In genomic region chr18:57621252-57621607, GRCh38 we compare ENCODE assay signal across 8 cellular contexts. TPM values are rescaled to one million over a fixed set of nuclear protein-coding genes. Genes with fewer than 3 reads are reported as not detected.
DNase-seq lines count a peak whose midpoint lies in the region; ATAC-seq and TF ChIP-seq lines count a peak whose summit lies in the region.

No MANE protein-coding gene starts in this region.

- H4K20me1 ChIP-seq in OCI-LY3 (ENCODE audit: insufficient read depth, low read length): no peaks in the 10 kb centered on the region

- H3K4me1 ChIP-seq in HEK293 (ENCODE audit: control insufficient read depth, insufficient read depth, low read length): no peaks in the 10 kb centered on the region
- peaks cover 19% of the 10 kb centered on the region for H3K4me1 ChIP-seq in OCI-LY3 (ENCODE audit: low read length)
- peaks cover 5% of the 10 kb centered on the region for H3K4me1 ChIP-seq in ectodermal cell (ENCODE audit: control insufficient read depth, insufficient read depth, low read length)

- H3K27me3 ChIP-seq in OCI-LY3 (ENCODE audit: low read depth, low read length) (no peaks in the 10 kb centered on the region), ectodermal cell (ENCODE audit: control insufficient read depth, insufficient read depth, low read length, poor library complexity, severe bottlenecking) (no peaks in the 10 kb centered on the region)

- peaks cover 51% of the 10 kb centered on the region for H3K79me2 ChIP-seq in OCI-LY3 (ENCODE audit: low read length)

- H3K27ac ChIP-seq in HEK293 (ENCODE audit: extremely low read depth, low read depth, low read length) (peak overlapping the region; percentile 76), OCI-LY3 (ENCODE audit: low read length) (peak overlapping the region; percentile 53), ectodermal cell (ENCODE audit: insufficient read depth, low read depth, low read length, poor library complexity, severe bottlenecking) (peak overlapping the region; percentile 41)

- H2AFZ ChIP-seq in OCI-LY3 (ENCODE audit: low read depth, low read length): peak overlapping the region; percentile 5; the same call in 1 of the 2 replicates

- H3K36me3 ChIP-seq in HEK293 (ENCODE audit: control insufficient read depth in 2 of 2, insufficient read depth in 1 of 2, low read length in 2 of 2) (peaks cover 23 to 28% of the 10 kb centered on the region in 2 experiments), OCI-LY3 (replicated peaks; ENCODE audit: low read depth, low read length) (peaks cover 28% of the 10 kb centered on the region), ectodermal cell (ENCODE audit: control insufficient read depth, insufficient read depth, low read length) (peaks cover 3% of the 10 kb centered on the region)

- peak overlapping the region; percentile 79 for H3K4me2 ChIP-seq in OCI-LY3 (ENCODE audit: low read length)

- no peaks in the 10 kb centered on the region for H3K27me3 Mint-ChIP-seq in mesothelial cell of epicardium (ENCODE audit: low read depth)

- 0 to 1% methylated on average over 20 of the region's 20 CpGs for WGBS in ectodermal cell, 2 experiments

- H3K4me3 Mint-ChIP-seq in mesothelial cell of epicardium: peak overlapping the region; percentile 97

- peak in 3 of 4 experiments; percentile 25 to 35 (median 27) for DNase-seq in activated CD4-positive, CD25-positive, alpha-beta regulatory T cell (lab: John Stamatoyannopoulos, UW)
- no peak for DNase-seq in activated CD4-positive, CD25-positive, alpha-beta regulatory T cell treated with anti-CD3 and anti-CD28 coated beads, Interleukin-2, amount 50 U/mL, for 72 hours
- DNase-seq in mesothelial cell of epicardium (ENCODE audit: low spot score in 2 of 2, unreplicated experiment in 2 of 2) (no peak), NCI-H1694 (lab: John Stamatoyannopoulos, UW) (no peak)

- peak overlapping the region; percentile 78 for H3K9ac ChIP-seq in OCI-LY3 (ENCODE audit: low read length)

- no peak for ATAC-seq in HG02970 (IDR thresholded peaks at IDR 0.05; ENCODE audit: low FRiP score, unreplicated experiment)

- TF ChIP-seq CTCF in HEK293 (tag by site-specific recombination; IDR thresholded peaks at IDR 0.05): no peak
- TF ChIP-seq CTCF in OCI-LY3 (IDR thresholded peaks at IDR 0.05; ENCODE audit: low read depth, low read length): no peak
- TF ChIP-seq CTCF in mesothelial cell of epicardium (IDR thresholded peaks at IDR 0.05; ENCODE audit: unreplicated experiment): no peak

- H3K9me3 ChIP-seq in HEK293 (ENCODE audit: control insufficient read depth, insufficient read depth, low read depth, low read length) (no peaks in the 10 kb centered on the region), OCI-LY3 (ENCODE audit: insufficient read depth, low read length) (no peaks in the 10 kb centered on the region), ectodermal cell (ENCODE audit: control insufficient read depth, low read length) (no peaks in the 10 kb centered on the region)

- peaks cover 9% of the 10 kb centered on the region for H3K36me3 Mint-ChIP-seq in mesothelial cell of epicardium

- H3K4me1 Mint-ChIP-seq in mesothelial cell of epicardium: peaks cover 13% of the 10 kb centered on the region

- CTCF ChIA-PET in HEK293 (lab: Yijun Ruan, JAX): interaction anchor here (0.6 to 1.1 kb wide), 4 partner anchors 14 to 1827 kb away, joined by 3 to 5 read pairs (median 4); no protein-coding TSS in a partner anchor

- H3K9me3 Mint-ChIP-seq in mesothelial cell of epicardium: no peaks in the 10 kb centered on the region

- peak overlapping the region; percentile 99 for H3K27ac Mint-ChIP-seq in mesothelial cell of epicardium

- POLR2A ChIA-PET in HEK293 (lab: Yijun Ruan, JAX): interaction anchor here (0.6 to 1.7 kb wide), 11 partner anchors 8 to 1530 kb away, joined by 3 to 6 read pairs (median 5); partner anchors contain the start of genes FECH and ONECUT2

- H3K4me3 ChIP-seq in HEK293 (ENCODE audit: low read depth, low read length) (peak overlapping the region; percentile 86), OCI-LY3 (ENCODE audit: low read length) (peak overlapping the region; percentile 83), ectodermal cell (ENCODE audit: insufficient read depth, low read depth, low read length) (peak overlapping the region; percentile 82)

TF ChIP-seq in HEK293, 187 proteins besides CTCF, POLR2A, EP300 and RAD21:
- no peak for TF ChIP-seq ZNF2 (tag by site-specific recombination; IDR thresholded peaks at IDR 0.05)
- TF ChIP-seq ZBTB20 (tag by site-specific recombination; IDR thresholded peaks at IDR 0.05): no peak
- TF ChIP-seq, protein P1, sequence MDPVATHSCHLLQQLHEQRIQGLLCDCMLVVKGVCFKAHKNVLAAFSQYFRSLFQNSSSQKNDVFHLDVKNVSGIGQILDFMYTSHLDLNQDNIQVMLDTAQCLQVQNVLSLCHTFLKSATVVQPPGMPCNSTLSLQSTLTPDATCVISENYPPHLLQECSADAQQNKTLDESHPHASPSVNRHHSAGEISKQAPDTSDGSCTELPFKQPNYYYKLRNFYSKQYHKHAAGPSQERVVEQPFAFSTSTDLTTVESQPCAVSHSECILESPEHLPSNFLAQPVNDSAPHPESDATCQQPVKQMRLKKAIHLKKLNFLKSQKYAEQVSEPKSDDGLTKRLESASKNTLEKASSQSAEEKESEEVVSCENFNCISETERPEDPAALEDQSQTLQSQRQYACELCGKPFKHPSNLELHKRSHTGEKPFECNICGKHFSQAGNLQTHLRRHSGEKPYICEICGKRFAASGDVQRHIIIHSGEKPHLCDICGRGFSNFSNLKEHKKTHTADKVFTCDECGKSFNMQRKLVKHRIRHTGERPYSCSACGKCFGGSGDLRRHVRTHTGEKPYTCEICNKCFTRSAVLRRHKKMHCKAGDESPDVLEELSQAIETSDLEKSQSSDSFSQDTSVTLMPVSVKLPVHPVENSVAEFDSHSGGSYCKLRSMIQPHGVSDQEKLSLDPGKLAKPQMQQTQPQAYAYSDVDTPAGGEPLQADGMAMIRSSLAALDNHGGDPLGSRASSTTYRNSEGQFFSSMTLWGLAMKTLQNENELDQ (tag by site-specific recombination; IDR thresholded peaks at IDR 0.05; ENCODE audit: low read depth): no peak
- TF ChIP-seq ZNF830 (tag by site-specific recombination; IDR thresholded peaks at IDR 0.05; ENCODE audit: low read depth): no peak
- TF ChIP-seq ZNF658 (tag by site-specific recombination; IDR thresholded peaks at IDR 0.05): no peak
- TF ChIP-seq ZNF560 (tag by site-specific recombination; IDR thresholded peaks at IDR 0.05; ENCODE audit: borderline replicate concordance): no peak
- TF ChIP-seq, protein P2, sequence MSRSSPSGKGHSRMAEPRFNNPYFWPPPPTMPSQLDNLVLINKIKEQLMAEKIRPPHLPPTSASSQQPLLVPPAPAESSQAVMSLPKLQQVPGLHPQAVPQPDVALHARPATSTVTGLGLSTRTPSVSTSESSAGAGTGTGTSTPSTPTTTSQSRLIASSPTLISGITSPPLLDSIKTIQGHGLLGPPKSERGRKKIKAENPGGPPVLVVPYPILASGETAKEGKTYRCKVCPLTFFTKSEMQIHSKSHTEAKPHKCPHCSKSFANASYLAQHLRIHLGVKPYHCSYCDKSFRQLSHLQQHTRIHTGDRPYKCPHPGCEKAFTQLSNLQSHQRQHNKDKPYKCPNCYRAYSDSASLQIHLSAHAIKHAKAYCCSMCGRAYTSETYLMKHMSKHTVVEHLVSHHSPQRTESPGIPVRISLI (tag by site-specific recombination; IDR thresholded peaks at IDR 0.05): no peak
- no peak for TF ChIP-seq ZNF610 (tag by site-specific recombination; IDR thresholded peaks at IDR 0.05; ENCODE audit: borderline replicate concordance)
- no peak for TF ChIP-seq ZNF777 (tag by site-specific recombination; IDR thresholded peaks at IDR 0.05; ENCODE audit: borderline replicate concordance)
- TF ChIP-seq ZNF529 (tag by site-specific recombination; IDR thresholded peaks at IDR 0.05; ENCODE audit: insufficient replicate concordance): no peak
- TF ChIP-seq ZNF239 (tag by site-specific recombination; IDR thresholded peaks at IDR 0.05): no peak
- TF ChIP-seq ZNF660 (tag by site-specific recombination; IDR thresholded peaks at IDR 0.05): no peak
- TF ChIP-seq ZNF473 (tag by site-specific recombination; IDR thresholded peaks at IDR 0.05): no peak
- TF ChIP-seq ZNF580 (tag by site-specific recombination; IDR thresholded peaks at IDR 0.05): no peak
- TF ChIP-seq ZNF776 (tag by site-specific recombination; IDR thresholded peaks at IDR 0.05; ENCODE audit: borderline replicate concordance): no peak
- no peak for TF ChIP-seq ZNF629 (tag by site-specific recombination; IDR thresholded peaks at IDR 0.05)
- no peak for TF ChIP-seq ZNF561 (tag by site-specific recombination; IDR thresholded peaks at IDR 0.05; ENCODE audit: borderline replicate concordance)
- TF ChIP-seq ZNF292 (tag by site-specific recombination; IDR thresholded peaks at IDR 0.05; ENCODE audit: borderline replicate concordance, low read depth): no peak
- TF ChIP-seq ZNF600 (tag by site-specific recombination; IDR thresholded peaks at IDR 0.05): no peak

RNA-seq across cellular contexts. Expression of gene NARS1, which starts 0.4 kb away (rescaled TPM):
- polyA plus RNA-seq in ectodermal cell (2013, experiment 1 of 4): 108 TPM
- 110 TPM for polyA plus RNA-seq in ectodermal cell (2013, experiment 2 of 4)
- 81.4 TPM for polyA plus RNA-seq in ectodermal cell (2013, experiment 3 of 4)
- polyA plus RNA-seq in ectodermal cell (2013, experiment 4 of 4): 88.1 TPM
- 83.1 to 94.3 TPM (median 86.6 TPM) in 3 replicates for total RNA-seq in mesothelial cell of epicardium

RNA-seq across cellular contexts. Expression of gene FECH, which starts 34.7 kb away (rescaled TPM):
- polyA plus RNA-seq in ectodermal cell (2013, experiment 1 of 4): 29.1 TPM
- 33.7 TPM for polyA plus RNA-seq in ectodermal cell (2013, experiment 2 of 4)
- polyA plus RNA-seq in ectodermal cell (2013, experiment 3 of 4): 23.7 TPM
- 23.3 TPM for polyA plus RNA-seq in ectodermal cell (2013, experiment 4 of 4)
- total RNA-seq in mesothelial cell of epicardium: 28.3 to 31.1 TPM (median 29.4 TPM) in 3 replicates

Comparison
In these comparisons a context has a peak if more than half of its experiments do, and no peak if none do; other contexts are left out.
1. DNase-seq: peak in activated CD4-positive, CD25-positive, alpha-beta regulatory T cell (3 of 4); none in activated CD4-positive, CD25-positive, alpha-beta regulatory T cell treated with anti-CD3 and anti-CD28 coated beads, Interleukin-2, amount 50 U/mL, for 72 hours (single experiment), mesothelial cell of epicardium (0 of 2) and NCI-H1694 (single experiment).
2. Peak in every context shown above with its lines, with median percentiles within 50 percentile points of each other: H3K27ac ChIP-seq and H3K4me3 ChIP-seq.